In the genomic region with DNA sequence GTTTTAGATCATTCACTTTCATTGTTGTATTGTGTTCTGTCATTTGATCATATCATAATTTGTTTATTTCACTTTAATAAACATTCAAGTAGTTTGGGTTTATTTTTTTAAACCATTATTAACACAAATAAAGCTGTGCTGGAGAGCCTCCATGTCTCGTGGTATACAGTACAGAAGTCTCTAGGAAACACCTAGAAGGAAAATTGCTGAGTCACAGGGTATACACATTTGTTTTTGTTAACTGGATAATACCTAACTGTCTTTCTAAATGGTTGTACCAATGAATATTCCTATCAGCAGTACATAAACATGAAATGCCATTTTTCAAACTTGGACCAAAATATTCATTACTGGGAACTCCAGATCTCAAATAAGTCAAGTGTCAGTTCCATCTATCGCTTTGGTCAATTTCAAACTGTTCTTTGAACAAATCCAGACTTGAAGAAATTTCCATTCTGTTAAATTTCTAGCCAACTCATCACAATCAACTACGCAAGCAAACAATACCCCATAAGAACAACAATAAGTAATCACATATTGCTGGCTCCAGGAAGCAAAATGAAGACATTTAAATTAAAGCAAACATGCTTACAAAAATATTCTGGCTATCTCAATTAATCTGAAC, we compare ENCODE assay signal across 1 cellular context.
TF ChIP-seq lines count a peak whose summit lies in the region.

No MANE protein-coding gene starts in this region.

TF ChIP-seq in SK-N-SH treated with all-trans-retinoic acid at 6 μM for 48 hours, 23 proteins besides CTCF, POLR2A, EP300 and RAD21 (continued from another document):
- TF ChIP-seq CREB5 (CRISPR knock-in tag; IDR thresholded peaks at IDR 0.05; ENCODE audit: low read depth) (no peak), ZFP30 (CRISPR knock-in tag; IDR thresholded peaks at IDR 0.05) (no peak), ZNF565 (CRISPR knock-in tag; conservative IDR thresholded peaks at IDR 0.05; ENCODE audit: low read depth) (no peak), ZFP3 (CRISPR knock-in tag; IDR thresholded peaks at IDR 0.05) (no peak), CSDC2 (CRISPR knock-in tag; IDR thresholded peaks at IDR 0.05) (no peak), ZC3H10 (CRISPR knock-in tag; IDR thresholded peaks at IDR 0.05) (no peak), ISL1 (CRISPR knock-in tag; IDR thresholded peaks at IDR 0.05) (no peak), ZNF70 (CRISPR knock-in tag; IDR thresholded peaks at IDR 0.05) (no peak), ESRRG (CRISPR knock-in tag; IDR thresholded peaks at IDR 0.05) (no peak), PPARA (CRISPR knock-in tag; IDR thresholded peaks at IDR 0.05; ENCODE audit: borderline replicate concordance) (no peak)
